ENCODE assay signal across 38 cellular contexts in genomic region chr6:2593167-2593566, GRCh38.
"Had no signal": no experiment of that assay in that cellular context is flagged by ENCODE, and none has a peak within 500 bp of the region (broad histone marks: within the 10 kb centered on the region; RNA-seq: fewer than 3 reads in every experiment).

No MANE protein-coding gene starts in this region.

- H3K4me3 ChIP-seq: adrenal gland, ascending aorta, body of pancreas, breast epithelium, cardiac muscle cell had no signal

- H3K36me3 ChIP-seq: adrenal gland, ascending aorta, brain microvascular endothelial cell, breast epithelium, cardiac muscle cell had no signal

- H3K4me1 ChIP-seq: adrenal gland, body of pancreas, breast epithelium had no signal

- H3K27ac ChIP-seq: adrenal gland, ascending aorta, body of pancreas, brain microvascular endothelial cell, breast epithelium, cardiac muscle cell had no signal

- H3K27me3 ChIP-seq: adrenal gland, ascending aorta, body of pancreas, brain microvascular endothelial cell, breast epithelium, cardiac muscle cell had no signal

- H3K27ac Mint-ChIP-seq: activated naive CD4-positive, alpha-beta T cell treated with anti-CD3 and anti-CD28 coated beads for 36 hours; activated naive CD4-positive, alpha-beta T cell treated with anti-CD3 and anti-CD28 coated beads, Interleukin-2, amount 10 ng/mL, durations not matched to agents 7 days and 5 days; activated naive CD4-positive, alpha-beta T cell treated with anti-CD3 and anti-CD28 coated beads, Interleukin-2, amount 50 U/mL, for 24 hours; activated naive CD8-positive, alpha-beta T cell; activated naive CD8-positive, alpha-beta T cell treated with anti-CD3 and anti-CD28 coated beads for 36 hours; activated naive CD8-positive, alpha-beta T cell treated with anti-CD3 and anti-CD28 coated beads, Interleukin-2, amount 10 ng/mL, durations not matched to agents 7 days and 5 days; activated naive CD8-positive, alpha-beta T cell treated with anti-CD3 and anti-CD28 coated beads, Interleukin-2, amount 50 U/mL, for 24 hours; activated T-cell treated with anti-CD3 and anti-CD28 coated beads, Interleukin-2, amount 50 U/mL, for 24 hours; activated T-cell treated with anti-CD3 and anti-CD28 coated beads, Interleukin-2, amount 50 U/mL, for 72 hours; activated T-helper 1 cell treated with anti-CD3 and anti-CD28 coated beads, Interleukin-12 subunit alpha, Interleukin-12 subunit beta, Interleukin-2, Interleukin-4 antibody, amounts not matched to agents 30 ng/mL and 10 ng/mL and 1 ng/mL, durations not matched to agents 14 hours and 24 hours and 36 hours; activated T-helper 17 cell treated with anti-CD3 and anti-CD28 coated beads, Interleukin-2, amount 50 U/mL, for 72 hours; activated T-helper 2 cell treated with anti-CD3 and anti-CD28 coated beads, Interferon-gamma antibody, Interleukin-2, Interleukin-4, amounts not matched to agents 10 μg/mL and 5 μg/mL and 100 μg/mL, durations not matched to agents 14 hours and 24 hours and 36 hours; brain had no signal

- H3K9me3 Mint-ChIP-seq: activated naive CD4-positive, alpha-beta T cell treated with anti-CD3 and anti-CD28 coated beads for 36 hours; activated naive CD4-positive, alpha-beta T cell treated with anti-CD3 and anti-CD28 coated beads, Interleukin-2, amount 10 ng/mL, durations not matched to agents 7 days and 5 days; activated naive CD4-positive, alpha-beta T cell treated with anti-CD3 and anti-CD28 coated beads, Interleukin-2, amount 50 U/mL, for 24 hours; activated naive CD4-positive, alpha-beta T cell treated with anti-CD3 and anti-CD28 coated beads, Interleukin-2, amount 50 U/mL, for 72 hours; activated naive CD8-positive, alpha-beta T cell treated with anti-CD3 and anti-CD28 coated beads for 36 hours; activated naive CD8-positive, alpha-beta T cell treated with anti-CD3 and anti-CD28 coated beads, Interleukin-2, amount 10 ng/mL, durations not matched to agents 7 days and 5 days; activated naive CD8-positive, alpha-beta T cell treated with anti-CD3 and anti-CD28 coated beads, Interleukin-2, amount 50 U/mL, for 24 hours; activated T-cell treated with anti-CD3 and anti-CD28 coated beads, Interleukin-2, amount 50 U/mL, for 24 hours; activated T-cell treated with anti-CD3 and anti-CD28 coated beads, Interleukin-2, amount 50 U/mL, for 4 hours; activated T-cell treated with anti-CD3 and anti-CD28 coated beads, Interleukin-2, amount 50 U/mL, for 72 hours; activated T-helper 1 cell treated with anti-CD3 and anti-CD28 coated beads, Interleukin-12 subunit alpha, Interleukin-12 subunit beta, Interleukin-2, Interleukin-4 antibody, amounts not matched to agents 30 ng/mL and 10 ng/mL and 1 ng/mL, durations not matched to agents 14 hours and 24 hours and 36 hours; activated T-helper 17 cell treated with anti-CD3 and anti-CD28 coated beads, Interleukin-2, amount 50 U/mL, for 72 hours; activated T-helper 2 cell treated with anti-CD3 and anti-CD28 coated beads, Interferon-gamma antibody, Interleukin-2, Interleukin-4, amounts not matched to agents 10 μg/mL and 5 μg/mL and 100 μg/mL, durations not matched to agents 14 hours and 24 hours and 36 hours; central memory CD8-positive, alpha-beta T cell had no signal

- H3K4me1 Mint-ChIP-seq: activated naive CD4-positive, alpha-beta T cell treated with anti-CD3 and anti-CD28 coated beads, Interleukin-2, amount 10 ng/mL, durations not matched to agents 7 days and 5 days; activated naive CD4-positive, alpha-beta T cell treated with anti-CD3 and anti-CD28 coated beads, Interleukin-2, amount 50 U/mL, for 24 hours; activated naive CD8-positive, alpha-beta T cell treated with anti-CD3 and anti-CD28 coated beads, Interleukin-2, amount 50 U/mL, for 24 hours; activated T-helper 17 cell treated with anti-CD3 and anti-CD28 coated beads, Interleukin-2, amount 50 U/mL, for 72 hours; central memory CD8-positive, alpha-beta T cell had no signal

- ATAC-seq: activated naive CD4-positive, alpha-beta T cell treated with anti-CD3 and anti-CD28 coated beads, Interleukin-2, amount 50 U/mL, for 72 hours; activated naive CD8-positive, alpha-beta T cell treated with anti-CD3 and anti-CD28 coated beads, Interleukin-2, amount 50 U/mL, for 24 hours; activated T-cell treated with anti-CD3 and anti-CD28 coated beads, Interleukin-2, amount 50 U/mL, for 4 hours; activated T-cell treated with anti-CD3 and anti-CD28 coated beads, Interleukin-2, amount 50 U/mL, for 72 hours; activated T-helper 17 cell treated with anti-CD3 and anti-CD28 coated beads, Interleukin-2, amount 50 U/mL, for 72 hours; body of pancreas had no signal

- H3K27me3 Mint-ChIP-seq: brain had no signal

- H3K9me3 ChIP-seq: adrenal gland, ascending aorta, body of pancreas had no signal

- H3K4me3 Mint-ChIP-seq: activated naive CD4-positive, alpha-beta T cell treated with anti-CD3 and anti-CD28 coated beads for 36 hours; activated naive CD4-positive, alpha-beta T cell treated with anti-CD3 and anti-CD28 coated beads, Interleukin-2, amount 10 ng/mL, durations not matched to agents 7 days and 5 days; activated naive CD4-positive, alpha-beta T cell treated with anti-CD3 and anti-CD28 coated beads, Interleukin-2, amount 50 U/mL, for 24 hours; activated naive CD8-positive, alpha-beta T cell; activated naive CD8-positive, alpha-beta T cell treated with anti-CD3 and anti-CD28 coated beads for 36 hours; activated naive CD8-positive, alpha-beta T cell treated with anti-CD3 and anti-CD28 coated beads, Interleukin-2, amount 10 ng/mL, durations not matched to agents 7 days and 5 days; activated naive CD8-positive, alpha-beta T cell treated with anti-CD3 and anti-CD28 coated beads, Interleukin-2, amount 50 U/mL, for 24 hours; activated T-cell treated with anti-CD3 and anti-CD28 coated beads, Interleukin-2, amount 50 U/mL, for 24 hours; activated T-cell treated with anti-CD3 and anti-CD28 coated beads, Interleukin-2, amount 50 U/mL, for 4 hours; activated T-cell treated with anti-CD3 and anti-CD28 coated beads, Interleukin-2, amount 50 U/mL, for 72 hours; activated T-helper 1 cell treated with anti-CD3 and anti-CD28 coated beads, Interleukin-12 subunit alpha, Interleukin-12 subunit beta, Interleukin-2, Interleukin-4 antibody, amounts not matched to agents 30 ng/mL and 10 ng/mL and 1 ng/mL, durations not matched to agents 14 hours and 24 hours and 36 hours; activated T-helper 17 cell treated with anti-CD3 and anti-CD28 coated beads, Interleukin-2, amount 50 U/mL, for 72 hours; brain; central memory CD8-positive, alpha-beta T cell had no signal

- DNase-seq: activated effector memory CD4-positive, alpha-beta T cell treated with anti-CD3 and anti-CD28 coated beads, Interleukin-2, amount 50 U/mL, for 16 hours; activated effector memory CD4-positive, alpha-beta T cell treated with Interleukin-2 at 50 U/mL for 16 hours; activated gamma-delta T cell; activated gamma-delta T cell treated with Interleukin-2 at 50 U/mL for 16 hours; activated naive CD4-positive, alpha-beta T cell; activated naive CD4-positive, alpha-beta T cell treated with anti-CD3 and anti-CD28 coated beads for 36 hours; activated naive CD4-positive, alpha-beta T cell treated with anti-CD3 and anti-CD28 coated beads, Interleukin-2, amount 10 ng/mL, durations not matched to agents 7 days and 5 days; activated naive CD4-positive, alpha-beta T cell treated with anti-CD3 and anti-CD28 coated beads, Interleukin-2, amount 50 U/mL, for 16 hours; activated naive CD4-positive, alpha-beta T cell treated with Interleukin-2 at 50 U/mL for 16 hours; activated naive CD8-positive, alpha-beta T cell treated with anti-CD3 and anti-CD28 coated beads for 36 hours; activated naive CD8-positive, alpha-beta T cell treated with anti-CD3 and anti-CD28 coated beads, Interleukin-2, amount 10 ng/mL, durations not matched to agents 7 days and 5 days; activated naive CD8-positive, alpha-beta T cell treated with anti-CD3 and anti-CD28 coated beads, Interleukin-2, amount 50 U/mL, for 24 hours; activated T-cell treated with anti-CD3 and anti-CD28 coated beads, Interleukin-2, amount 50 U/mL, for 1 hour; activated T-cell treated with anti-CD3 and anti-CD28 coated beads, Interleukin-2, amount 50 U/mL, for 24 hours; activated T-cell treated with anti-CD3 and anti-CD28 coated beads, Interleukin-2, amount 50 U/mL, for 4 hours; activated T-cell treated with anti-CD3 and anti-CD28 coated beads, Interleukin-2, amount 50 U/mL, for 48 hours; activated T-cell treated with anti-CD3 and anti-CD28 coated beads, Interleukin-2, amount 50 U/mL, for 72 hours; adrenal gland; amniotic stem cell; amygdala; anterior cingulate cortex; aorta; body of pancreas; brain microvascular endothelial cell; caudate nucleus; central memory CD4-positive, alpha-beta T cell; cerebellar nuclear complex had no signal

- H3K36me3 Mint-ChIP-seq: activated naive CD4-positive, alpha-beta T cell treated with anti-CD3 and anti-CD28 coated beads, Interleukin-2, amount 10 ng/mL, durations not matched to agents 7 days and 5 days; activated naive CD4-positive, alpha-beta T cell treated with anti-CD3 and anti-CD28 coated beads, Interleukin-2, amount 50 U/mL, for 24 hours; activated naive CD4-positive, alpha-beta T cell treated with anti-CD3 and anti-CD28 coated beads, Interleukin-2, amount 50 U/mL, for 72 hours; activated naive CD8-positive, alpha-beta T cell; activated naive CD8-positive, alpha-beta T cell treated with anti-CD3 and anti-CD28 coated beads for 36 hours; activated naive CD8-positive, alpha-beta T cell treated with anti-CD3 and anti-CD28 coated beads, Interleukin-2, amount 10 ng/mL, durations not matched to agents 7 days and 5 days; brain had no signal
